8 cellular contexts compared by ENCODE assay signal in the genomic region with DNA sequence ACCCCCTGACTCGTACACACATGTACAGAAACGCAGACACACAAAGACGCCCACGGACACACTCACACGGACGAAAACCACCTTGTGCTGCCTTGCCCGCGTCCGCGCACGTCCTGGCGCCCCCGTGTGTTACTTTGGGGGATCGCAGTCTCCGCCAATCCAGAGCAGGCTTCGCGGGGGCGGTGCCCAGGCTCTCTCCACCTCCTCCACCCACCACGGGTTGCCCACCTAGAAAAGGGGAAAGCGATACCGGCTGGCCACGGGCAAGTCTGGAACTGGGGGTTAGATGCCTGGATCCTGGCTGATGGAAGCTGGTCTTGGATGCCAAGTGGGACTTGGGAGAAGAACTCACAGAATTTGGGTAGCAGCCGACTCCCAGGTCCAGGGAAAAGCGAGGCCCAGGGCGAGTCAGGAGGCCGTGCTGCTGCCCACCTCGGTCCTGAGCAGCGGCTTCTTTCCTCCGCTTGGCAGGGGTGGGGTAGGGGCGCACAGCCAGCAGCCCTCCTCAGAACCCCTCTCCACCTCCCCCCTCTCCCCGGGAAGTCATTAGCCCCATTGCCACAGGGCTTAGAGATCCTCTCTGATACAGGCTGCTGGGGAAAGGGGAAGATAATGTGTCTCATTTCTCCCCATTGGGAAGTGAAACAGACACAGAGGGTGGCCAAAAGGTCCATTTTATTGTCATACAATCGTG. TPM values are rescaled to one million over a fixed set of nuclear protein-coding genes. Genes with fewer than 3 reads are reported as not detected.
DNase-seq lines count a peak whose midpoint lies in the region; ATAC-seq lines count a peak whose summit lies in the region.

No MANE protein-coding gene starts in this region.

- peak; percentile 64 for DNase-seq in AG08395 (ENCODE audit: low spot score)
- DNase-seq in NCI-H748 (lab: John Stamatoyannopoulos, UW; ENCODE audit: unreplicated experiment) = peak; percentile 71
- peak; percentile 82 for DNase-seq in activated CD4-positive, alpha-beta memory T cell treated with anti-CD3 and anti-CD28 coated beads, Interleukin-2, amount 10 ng/mL, durations not matched to agents 7 days and 5 days
- DNase-seq in ecto neural progenitor cell (ENCODE audit: low spot score) = peak; percentile 90
- DNase-seq in lung microvascular endothelial cell (ENCODE audit: low read depth in 2 of 2) = peak; percentile 67 to 72
- DNase-seq in stimulated activated CD8-positive, alpha-beta memory T cell treated with anti-CD3 and anti-CD28 coated beads, Interleukin-2, amount 100 ng/mL, for 1 hour (ENCODE audit: low read depth in 2 of 2) = peak; percentile 66 to 68

- H3K4me3 Mint-ChIP-seq in activated CD4-positive, alpha-beta memory T cell treated with anti-CD3 and anti-CD28 coated beads, Interleukin-2, amount 10 ng/mL, durations not matched to agents 7 days and 5 days = no peak overlapping the region

- H3K27me3 Mint-ChIP-seq in activated CD4-positive, alpha-beta memory T cell treated with anti-CD3 and anti-CD28 coated beads, Interleukin-2, amount 10 ng/mL, durations not matched to agents 7 days and 5 days = peaks cover 89% of the 10 kb centered on the region

- no peak overlapping the region for H3K27ac Mint-ChIP-seq in activated CD4-positive, alpha-beta memory T cell treated with anti-CD3 and anti-CD28 coated beads, Interleukin-2, amount 10 ng/mL, durations not matched to agents 7 days and 5 days

- ATAC-seq in GM21723 (IDR thresholded peaks at IDR 0.05; ENCODE audit: unreplicated experiment) = peak; percentile 48
- no peak for ATAC-seq in HG03378 (IDR thresholded peaks at IDR 0.05; ENCODE audit: unreplicated experiment)

- POLR2A ChIA-PET in activated CD4-positive, alpha-beta memory T cell treated with anti-CD3 and anti-CD28 coated beads, Interleukin-2, amount 10 ng/mL, durations not matched to agents 7 days and 5 days (lab: Charles Lee) = interaction anchor here (1.4 kb wide), 1 partner anchor 12 kb away, joined by 3 read pairs; no protein-coding TSS in a partner anchor

- H3K36me3 Mint-ChIP-seq in activated CD4-positive, alpha-beta memory T cell treated with anti-CD3 and anti-CD28 coated beads, Interleukin-2, amount 10 ng/mL, durations not matched to agents 7 days and 5 days (ENCODE audit: low read depth) = peaks cover 6% of the 10 kb centered on the region

- H3K4me1 Mint-ChIP-seq in activated CD4-positive, alpha-beta memory T cell treated with anti-CD3 and anti-CD28 coated beads, Interleukin-2, amount 10 ng/mL, durations not matched to agents 7 days and 5 days = peaks cover 67% of the 10 kb centered on the region

- CTCF ChIA-PET in activated CD4-positive, alpha-beta memory T cell treated with anti-CD3 and anti-CD28 coated beads, Interleukin-2, amount 10 ng/mL, durations not matched to agents 7 days and 5 days (lab: Charles Lee) = interaction anchor here (1.4 to 2.8 kb wide), 4 partner anchors 12 to 112 kb away, joined by 4 to 50 read pairs (median 6); no protein-coding TSS in a partner anchor

- no peaks in the 10 kb centered on the region for H3K9me3 Mint-ChIP-seq in activated CD4-positive, alpha-beta memory T cell treated with anti-CD3 and anti-CD28 coated beads, Interleukin-2, amount 10 ng/mL, durations not matched to agents 7 days and 5 days

RNA-seq across cellular contexts. Expression of gene VGF, which starts 4.6 kb away (rescaled TPM):
- under 1 TPM; 0.30 to 0.33 TPM for total RNA-seq in activated CD4-positive, alpha-beta memory T cell treated with anti-CD3 and anti-CD28 coated beads, Interleukin-2, amount 10 ng/mL, durations not matched to agents 7 days and 5 days
- not detected in 2 replicates for total RNA-seq in lung microvascular endothelial cell

RNA-seq across cellular contexts. Expression of gene NAT16, which starts 10.1 kb away (rescaled TPM):
- total RNA-seq in activated CD4-positive, alpha-beta memory T cell treated with anti-CD3 and anti-CD28 coated beads, Interleukin-2, amount 10 ng/mL, durations not matched to agents 7 days and 5 days = not detected
- total RNA-seq in lung microvascular endothelial cell = not detected in 2 replicates

RNA-seq across cellular contexts. Expression of gene AP1S1, which starts 15.7 kb away (rescaled TPM):
- total RNA-seq in activated CD4-positive, alpha-beta memory T cell treated with anti-CD3 and anti-CD28 coated beads, Interleukin-2, amount 10 ng/mL, durations not matched to agents 7 days and 5 days = 10 to 100 TPM; 46.7 to 50.0 TPM
- total RNA-seq in lung microvascular endothelial cell = 110 and 155 TPM in 2 replicates

RNA-seq across cellular contexts. Expression of gene MOGAT3, which starts 30.9 kb away (rescaled TPM):
- total RNA-seq in activated CD4-positive, alpha-beta memory T cell treated with anti-CD3 and anti-CD28 coated beads, Interleukin-2, amount 10 ng/mL, durations not matched to agents 7 days and 5 days = not detected
- total RNA-seq in lung microvascular endothelial cell = not detected in 2 replicates

RNA-seq across cellular contexts. Expression of gene SERPINE1, which starts 43.1 kb away (rescaled TPM):
- under 1 TPM; 0.23 to 0.28 TPM for total RNA-seq in activated CD4-positive, alpha-beta memory T cell treated with anti-CD3 and anti-CD28 coated beads, Interleukin-2, amount 10 ng/mL, durations not matched to agents 7 days and 5 days
- 68.3 and 170 TPM in 2 replicates for total RNA-seq in lung microvascular endothelial cell
